ENCODE assay signal across 9 cellular contexts in the genomic region with DNA sequence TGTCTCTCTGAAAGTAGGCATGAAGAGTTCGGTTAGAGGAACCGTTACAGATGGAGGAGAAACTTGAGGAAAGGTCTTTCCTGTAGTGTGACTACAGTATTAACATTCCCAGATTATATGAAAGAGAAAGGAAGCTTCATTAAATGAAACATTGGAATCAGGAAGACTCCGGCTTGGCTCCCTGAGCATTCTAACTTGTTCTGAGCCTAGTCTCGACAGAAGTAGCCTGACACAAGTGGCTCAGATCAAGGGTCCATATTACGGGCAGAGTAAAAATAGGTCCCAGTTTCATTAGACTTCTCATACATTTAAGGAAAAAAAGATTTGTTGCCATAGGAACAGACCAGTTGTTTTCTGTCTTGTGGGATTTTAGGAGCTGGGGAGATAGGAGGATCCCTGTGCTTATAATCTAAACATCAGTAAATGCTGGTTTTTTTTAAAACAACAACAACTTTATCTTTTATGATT. TPM values are rescaled to one million over a fixed set of nuclear protein-coding genes. Genes with fewer than 3 reads are reported as not detected.
DNase-seq lines count a peak whose midpoint lies in the region; ATAC-seq and TF ChIP-seq lines count a peak whose summit lies in the region.
"Had no signal": no experiment of that assay in that cellular context is flagged by ENCODE, and none has a peak within 500 bp of the region (broad histone marks: within the 10 kb centered on the region; RNA-seq: fewer than 3 reads in every experiment).

No MANE protein-coding gene starts in this region.

- H3K27ac Mint-ChIP-seq in activated T-cell treated with anti-CD3 and anti-CD28 coated beads, Interleukin-2, amount 50 U/mL, for 24 hours: peak overlapping the region; percentile 97
- peak overlapping the region; percentile 98 for H3K27ac Mint-ChIP-seq in activated naive CD8-positive, alpha-beta T cell treated with anti-CD3 and anti-CD28 coated beads, Interleukin-2, amount 10 ng/mL, durations not matched to agents 7 days and 5 days

- no peak overlapping the region for H2BK12ac ChIP-seq in mesenchymal stem cell (ENCODE audit: low read length in 2 of 2)

- no peak for ATAC-seq in activated naive CD8-positive, alpha-beta T cell treated with anti-CD3 and anti-CD28 coated beads, Interleukin-2, amount 10 ng/mL, durations not matched to agents 7 days and 5 days (ENCODE audit: low read depth)

- no peak overlapping the region for H3K4ac ChIP-seq in mesenchymal stem cell (ENCODE audit: low read depth in 1 of 2, low read length in 2 of 2)

- H2BK5ac ChIP-seq in mesenchymal stem cell (ENCODE audit: low read depth, low read length, poor library complexity, severe bottlenecking): no peak overlapping the region

- H3K9me3 ChIP-seq in mesenchymal stem cell (ENCODE audit: control insufficient read depth, low read length) (no peaks in the 10 kb centered on the region), testis (no peaks in the 10 kb centered on the region)

- H3K18ac ChIP-seq in mesenchymal stem cell (ENCODE audit: low read depth in 1 of 2, low read length in 2 of 2): no peak overlapping the region

- H3K4me2 ChIP-seq in mesenchymal stem cell (ENCODE audit: low read length, poor library complexity, severe bottlenecking): no peak overlapping the region

- no peaks in the 10 kb centered on the region for H3K27me3 ChIP-seq in mesenchymal stem cell (ENCODE audit: control insufficient read depth in 1 of 2, insufficient read depth in 1 of 2, low read length in 2 of 2)
- H3K27me3 ChIP-seq in testis: no peaks in the 10 kb centered on the region

- intact Hi-C loops in testis (cut with DNase I; ENCODE audit: low total_unique reads): no loop called here

- H3K27ac ChIP-seq in mesenchymal stem cell (ENCODE audit: low read length, poor library complexity, severe bottlenecking) (no peak overlapping the region), testis (peak overlapping the region; percentile 59 to 89)

- H2AK5ac ChIP-seq in mesenchymal stem cell (ENCODE audit: low read length, severe bottlenecking): no peak overlapping the region

- no peak overlapping the region for H4K8ac ChIP-seq in mesenchymal stem cell (ENCODE audit: low read length)

- H3K36me3 ChIP-seq in mesenchymal stem cell (ENCODE audit: control insufficient read depth in 1 of 2, insufficient read depth in 2 of 2, low read depth in 1 of 2, low read length in 2 of 2): no peaks in the 10 kb centered on the region
- H3K36me3 ChIP-seq in testis (ENCODE audit: low read depth, missing control alignments): no peaks in the 10 kb centered on the region

- no peaks in the 10 kb centered on the region for H3K27me3 Mint-ChIP-seq in activated T-cell treated with anti-CD3 and anti-CD28 coated beads, Interleukin-2, amount 50 U/mL, for 24 hours
- no peaks in the 10 kb centered on the region for H3K27me3 Mint-ChIP-seq in activated naive CD8-positive, alpha-beta T cell treated with anti-CD3 and anti-CD28 coated beads, Interleukin-2, amount 10 ng/mL, durations not matched to agents 7 days and 5 days

- DNase-seq in activated T-cell treated with anti-CD3 and anti-CD28 coated beads, Interleukin-2, amount 50 U/mL, for 24 hours: no peak
- no peak for DNase-seq in activated T-cell treated with anti-CD3 and anti-CD28 coated beads, Interleukin-2, amount 50 U/mL, for 1 hour
- no peak for DNase-seq in activated naive CD8-positive, alpha-beta T cell treated with anti-CD3 and anti-CD28 coated beads, Interleukin-2, amount 10 ng/mL, durations not matched to agents 7 days and 5 days
- DNase-seq in mesenchymal stem cell (peak; percentile 48), testis (no peak), OCI-M1 (lab: John Stamatoyannopoulos, UW) (no peak), C1 segment of cervical spinal cord (lab: John Stamatoyannopoulos, UW) (no peak)
- DNase-seq in stimulated activated CD4-positive, alpha-beta T cell treated with anti-CD3 and anti-CD28 coated beads, Interleukin-15, amount 100 ng/mL, for 24 hours: no peak
- DNase-seq: NCI-H1436 treated with DMSO at 0.1 percent for 48 hours had no signal

- peak overlapping the region; percentile 84 for H3K4me3 Mint-ChIP-seq in activated T-cell treated with anti-CD3 and anti-CD28 coated beads, Interleukin-2, amount 50 U/mL, for 24 hours
- peak overlapping the region; percentile 85 for H3K4me3 Mint-ChIP-seq in activated naive CD8-positive, alpha-beta T cell treated with anti-CD3 and anti-CD28 coated beads, Interleukin-2, amount 10 ng/mL, durations not matched to agents 7 days and 5 days

- H4K91ac ChIP-seq in mesenchymal stem cell (ENCODE audit: low read length): no peak overlapping the region

- H3K9ac ChIP-seq in mesenchymal stem cell (ENCODE audit: low read length): peak overlapping the region; percentile 33

- H3K79me1 ChIP-seq in mesenchymal stem cell (replicated peaks; ENCODE audit: low read length, poor library complexity, severe bottlenecking): peaks cover 24% of the 10 kb centered on the region

- no peak for TF ChIP-seq POLR2A in testis (IDR thresholded peaks at IDR 0.05)

- H2BK15ac ChIP-seq in mesenchymal stem cell (ENCODE audit: low read depth, poor library complexity, severe bottlenecking): no peak overlapping the region

- H2BK120ac ChIP-seq in mesenchymal stem cell (ENCODE audit: low read depth, low read length): no peak overlapping the region

- H3K9me3 Mint-ChIP-seq in activated T-cell treated with anti-CD3 and anti-CD28 coated beads, Interleukin-2, amount 50 U/mL, for 24 hours: no peaks in the 10 kb centered on the region
- no peaks in the 10 kb centered on the region for H3K9me3 Mint-ChIP-seq in activated naive CD8-positive, alpha-beta T cell treated with anti-CD3 and anti-CD28 coated beads, Interleukin-2, amount 10 ng/mL, durations not matched to agents 7 days and 5 days

- no peak overlapping the region for H3K14ac ChIP-seq in mesenchymal stem cell (ENCODE audit: low read length in 2 of 2)

- H3K4me1 Mint-ChIP-seq in activated T-cell treated with anti-CD3 and anti-CD28 coated beads, Interleukin-2, amount 50 U/mL, for 24 hours (ENCODE audit: low read depth): peaks cover 95% of the 10 kb centered on the region
- peaks cover 83% of the 10 kb centered on the region for H3K4me1 Mint-ChIP-seq in activated naive CD8-positive, alpha-beta T cell treated with anti-CD3 and anti-CD28 coated beads, Interleukin-2, amount 10 ng/mL, durations not matched to agents 7 days and 5 days

- peaks cover 7% of the 10 kb centered on the region for H3K4me1 ChIP-seq in mesenchymal stem cell (ENCODE audit: control insufficient read depth, insufficient read depth, low read depth, low read length)
- peaks cover 29% of the 10 kb centered on the region for H3K4me1 ChIP-seq in testis

- peaks cover 86% of the 10 kb centered on the region for H3K36me3 Mint-ChIP-seq in activated T-cell treated with anti-CD3 and anti-CD28 coated beads, Interleukin-2, amount 50 U/mL, for 24 hours (ENCODE audit: low read depth)
- H3K36me3 Mint-ChIP-seq in activated naive CD8-positive, alpha-beta T cell treated with anti-CD3 and anti-CD28 coated beads, Interleukin-2, amount 10 ng/mL, durations not matched to agents 7 days and 5 days: peaks cover 20% of the 10 kb centered on the region

- whole genome bisulfite sequencing in mesenchymal stem cell: 91% methylated on average over 5 of the region's 5 CpGs
- WGBS in testis, 2 donors: 72 to 78% methylated on average over 5 of the region's 5 CpGs

- POLR2A ChIA-PET in activated naive CD8-positive, alpha-beta T cell treated with anti-CD3 and anti-CD28 coated beads, Interleukin-2, amount 10 ng/mL, durations not matched to agents 7 days and 5 days (lab: Charles Lee): interaction anchor here (0.7 to 10.4 kb wide), 8 partner anchors 8 to 346 kb away, joined by 4 to 175 read pairs (median 8); partner anchors contain the start of genes CAP1 and SMAP2

- H3K4me3 ChIP-seq in mesenchymal stem cell (ENCODE audit: insufficient read depth in 1 of 2, low read depth in 1 of 2, low read length in 2 of 2) (no peak overlapping the region), testis (no peak overlapping the region)

- no peak overlapping the region for H3K23ac ChIP-seq in mesenchymal stem cell (ENCODE audit: low read length in 2 of 2)

- no peak for TF ChIP-seq CTCF in testis (IDR thresholded peaks at IDR 0.05)

- no peak overlapping the region for H2AFZ ChIP-seq in mesenchymal stem cell (ENCODE audit: low read depth, low read length)

RNA-seq across cellular contexts. Expression of gene SMAP2, which starts 12.8 kb away (rescaled TPM):
- 100 to 1,000 TPM; 133 to 138 TPM for total RNA-seq in activated naive CD8-positive, alpha-beta T cell treated with anti-CD3 and anti-CD28 coated beads, Interleukin-2, amount 10 ng/mL, durations not matched to agents 7 days and 5 days
- 24.8 TPM for polyA plus RNA-seq in mesenchymal stem cell (2013, experiment 1 of 2)
- 25.6 TPM for polyA plus RNA-seq in mesenchymal stem cell (2013, experiment 2 of 2)
- total RNA-seq in testis: 10 to 100 TPM; 23.0 to 27.1 TPM
- 44.3 TPM for polyA plus RNA-seq in testis (ENCODE audit: insufficient read depth, low read depth, low replicate concordance)

Comparison
In these comparisons a context has a peak if more than half of its experiments do, and no peak if none do; other contexts are left out.
1. RNA of gene SMAP2, which starts 12.8 kb away (total RNA-seq): 133 to 138 TPM in activated naive CD8-positive, alpha-beta T cell treated with anti-CD3 and anti-CD28 coated beads, Interleukin-2, amount 10 ng/mL, durations not matched to agents 7 days and 5 days; 23.0 to 27.1 TPM in testis; every median in the first group is over 4 times any median in the second.